In the genomic region with DNA sequence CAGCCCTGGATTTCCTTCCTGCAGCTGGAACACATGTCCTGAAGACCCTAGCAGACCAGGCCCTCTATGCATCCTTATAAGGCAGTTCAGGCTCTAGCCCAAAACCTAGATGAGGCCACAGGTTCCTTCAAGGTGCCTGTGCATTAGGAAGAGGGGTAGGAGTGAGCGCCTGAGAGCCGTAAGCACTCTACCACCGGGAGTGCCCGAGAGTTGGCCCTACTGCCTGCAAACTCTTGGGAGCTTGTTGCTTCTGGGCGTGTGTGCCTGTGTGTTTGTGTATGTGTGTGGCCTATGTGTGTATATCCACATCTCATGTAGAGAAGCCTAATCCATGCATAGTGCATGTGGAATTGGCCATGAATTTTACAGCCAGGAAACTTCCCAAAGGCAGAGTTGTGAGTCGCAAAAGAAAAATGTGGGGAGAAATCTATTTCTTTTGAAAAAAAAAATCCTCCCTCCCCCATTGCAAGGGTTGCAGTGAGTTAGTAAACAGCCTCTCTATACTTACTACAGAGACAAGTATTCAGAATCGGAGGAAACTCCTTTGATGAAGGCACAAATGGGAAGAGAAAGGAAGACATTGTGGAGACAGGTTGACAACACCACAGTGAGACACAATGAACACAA, we compare ENCODE assay signal across 25 cellular contexts.
DNase-seq lines count a peak whose midpoint lies in the region; ATAC-seq lines count a peak whose summit lies in the region.
"Had no signal": no experiment of that assay in that cellular context is flagged by ENCODE, and none has a peak within 500 bp of the region (broad histone marks: within the 10 kb centered on the region; RNA-seq: fewer than 3 reads in every experiment).

No MANE protein-coding gene starts in this region.

- ATAC-seq in HG02981 (IDR thresholded peaks at IDR 0.05; ENCODE audit: unreplicated experiment), result no peak
- ATAC-seq in HG03442 (IDR thresholded peaks at IDR 0.05; ENCODE audit: unreplicated experiment), result no peak
- ATAC-seq: activated naive CD4-positive, alpha-beta T cell treated with anti-CD3 and anti-CD28 coated beads, Interleukin-2, amount 50 U/mL, for 72 hours; naive thymus-derived CD4-positive, alpha-beta T cell; psoas muscle had no signal

- peak; percentile 47 for DNase-seq in A172 (ENCODE audit: low spot score)
- DNase-seq in GM03348 (ENCODE audit: low spot score), result peak; percentile 57
- DNase-seq in RPMI7951 (ENCODE audit: low read depth), result peak; percentile 13
- peak; percentile 53 for DNase-seq in islet precursor cell
- DNase-seq in activated CD4-positive, alpha-beta T cell treated with anti-CD3 and anti-CD28 coated beads for 1 hour, result no peak
- no peak for DNase-seq in stimulated activated CD4-positive, alpha-beta T cell treated with anti-CD3 and anti-CD28 coated beads, Interleukin-4, amount 100 ng/mL, for 24 hours
- DNase-seq: activated CD4-positive, alpha-beta memory T cell treated with anti-CD3 and anti-CD28 coated beads for 36 hours; activated CD4-positive, CD25-positive, alpha-beta regulatory T cell; caudate nucleus; GDM1; KBM-7; left ventricle myocardium inferior; MG63; midbrain; naive thymus-derived CD4-positive, alpha-beta T cell; NCI-H2081; NCI-H2227 treated with DMSO at 0.1 percent for 48 hours; NCI-H69; psoas muscle; stimulated activated CD8-positive, alpha-beta memory T cell treated with anti-CD3 and anti-CD28 coated beads, Interleukin-4, amount 100 ng/mL, for 48 hours; stomach; thyroid gland had no signal

Comparison
In these comparisons a context has a peak if more than half of its experiments do, and no peak if none do; other contexts are left out.
1. DNase-seq: peak in A172 (single experiment), GM03348 (single experiment), RPMI7951 (single experiment) and islet precursor cell (single experiment); none in activated CD4-positive, alpha-beta T cell treated with anti-CD3 and anti-CD28 coated beads for 1 hour (single experiment) and stimulated activated CD4-positive, alpha-beta T cell treated with anti-CD3 and anti-CD28 coated beads, Interleukin-4, amount 100 ng/mL, for 24 hours (single experiment).